9 cellular contexts compared by ENCODE assay signal in genomic region chr10:14653271-14654161, GRCh38.
DNase-seq lines count a peak whose midpoint lies in the region; ATAC-seq, FAIRE-seq and TF ChIP-seq lines count a peak whose summit lies in the region.
"Had no signal": no experiment of that assay in that cellular context is flagged by ENCODE, and none has a peak within 500 bp of the region (broad histone marks: within the 10 kb centered on the region; RNA-seq: fewer than 3 reads in every experiment).

No MANE protein-coding gene starts in this region.

- H3K36me3 ChIP-seq in mesodermal cell (ENCODE audit: control insufficient read depth, insufficient read depth, low read length), result no peaks in the 10 kb centered on the region

- WGBS in mesodermal cell (ENCODE audit: insufficient coverage in 2 of 2), 2 experiments, result 49 to 88% methylated on average over 3 to 6 of the region's 8 CpGs

- peak; percentile 4 for DNase-seq in DMS 273 (lab: John Stamatoyannopoulos, UW; ENCODE audit: unreplicated experiment)
- DNase-seq in DMS 273 treated with DMSO at 0.1 percent for 48 hours (lab: John Stamatoyannopoulos, UW), result no peak
- DNase-seq in NCI-H460 (ENCODE audit: extremely low read depth, low read depth), result peak; percentile 71
- DNase-seq in choroid plexus epithelial cell (ENCODE audit: low read depth), result peak; percentile 95
- DNase-seq in frontal cortex (ENCODE audit: low spot score in 2 of 2), result no peak
- DNase-seq in stimulated activated CD4-positive, alpha-beta T cell treated with anti-CD3 and anti-CD28 coated beads, Interleukin-4, amount 100 ng/mL, for 24 hours, result no peak

- TF ChIP-seq CTCF in choroid plexus epithelial cell (conservative IDR thresholded peaks at IDR 0.05; ENCODE audit: low read depth, low read length), result no peak

- H3K4me3 ChIP-seq in choroid plexus epithelial cell (ENCODE audit: low read depth, low read length) (no peak overlapping the region), mesodermal cell (ENCODE audit: extremely low read depth, insufficient read depth, low read length, poor library complexity, severe bottlenecking) (no peak overlapping the region)

- ATAC-seq in HG03457 (IDR thresholded peaks at IDR 0.05; ENCODE audit: unreplicated experiment), result no peak

- no peak for FAIRE-seq in frontal cortex (lab: Jason Lieb, UNC)
- FAIRE-seq: A204.1 had no signal

- peaks cover under 1% of the 10 kb centered on the region for H3K9me3 ChIP-seq in mesodermal cell (ENCODE audit: control insufficient read depth, low read length)

- peaks cover 61% of the 10 kb centered on the region for H3K4me1 ChIP-seq in mesodermal cell (ENCODE audit: control insufficient read depth, insufficient read depth, low read length, poor library complexity, severe bottlenecking)

- peak overlapping the region; percentile 97 for H3K27ac ChIP-seq in mesodermal cell (ENCODE audit: low read depth, low read length, severe bottlenecking)

Comparison
In these comparisons a context has a peak if more than half of its experiments do, and no peak if none do; other contexts are left out.
1. DNase-seq: peak in DMS 273 (single experiment), NCI-H460 (single experiment) and choroid plexus epithelial cell (single experiment); none in DMS 273 treated with DMSO at 0.1 percent for 48 hours (single experiment), frontal cortex (0 of 2) and stimulated activated CD4-positive, alpha-beta T cell treated with anti-CD3 and anti-CD28 coated beads, Interleukin-4, amount 100 ng/mL, for 24 hours (single experiment).